In genomic region chr12:89346741-89347324, GRCh38 we compare ENCODE assay signal across 8 cellular contexts. TPM values are rescaled to one million over a fixed set of nuclear protein-coding genes. Genes with fewer than 3 reads are reported as not detected.
A peak's percentile ranks its signal among the peaks of the same experiment; 100 is the strongest.
DNase-seq lines count a peak whose midpoint lies in the region; ATAC-seq and TF ChIP-seq lines count a peak whose summit lies in the region.

No MANE protein-coding gene starts in this region.

- no peaks in the 10 kb centered on the region for H4K20me1 ChIP-seq in MM.1S (ENCODE audit: insufficient read depth, low read length)
- H4K20me1 ChIP-seq in hepatocyte (ENCODE audit: insufficient read depth, poor library complexity, severe bottlenecking): peaks cover 11% of the 10 kb centered on the region

- peak overlapping the region; percentile 97 for H3K4me3 Mint-ChIP-seq in activated T-helper 2 cell treated with anti-CD3 and anti-CD28 coated beads, Interferon-gamma antibody, Interleukin-2, Interleukin-4, amounts not matched to agents 10 μg/mL and 5 μg/mL and 100 μg/mL, durations not matched to agents 14 hours and 24 hours and 36 hours (ENCODE audit: low read depth)
- H3K4me3 Mint-ChIP-seq in stimulated activated naive CD8-positive, alpha-beta T cell treated with anti-CD3 and anti-CD28 coated beads, Interleukin-15, amount 100 ng/mL, for 72 hours: peak overlapping the region; percentile 72 to 83

- peak overlapping the region; percentile 92 for H3K27ac Mint-ChIP-seq in activated T-helper 2 cell treated with anti-CD3 and anti-CD28 coated beads, Interferon-gamma antibody, Interleukin-2, Interleukin-4, amounts not matched to agents 10 μg/mL and 5 μg/mL and 100 μg/mL, durations not matched to agents 14 hours and 24 hours and 36 hours
- H3K27ac Mint-ChIP-seq in stimulated activated naive CD8-positive, alpha-beta T cell treated with anti-CD3 and anti-CD28 coated beads, Interleukin-15, amount 100 ng/mL, for 72 hours: peak overlapping the region; percentile 52 to 72

- 53% methylated on average over 8 of the region's 8 CpGs for WGBS in hepatocyte (ENCODE audit: low lambda C conversion rate, missing lambda C conversion rate)

- H3K4me3 ChIP-seq in A673 (ENCODE audit: low read depth, low read length, poor library complexity, severe bottlenecking): peak overlapping the region; percentile 68
- peak overlapping the region; percentile 44 for H3K4me3 ChIP-seq in MM.1S (ENCODE audit: low read length)
- no peak overlapping the region for H3K4me3 ChIP-seq in hepatocyte

- peaks cover 42% of the 10 kb centered on the region for H3K4me1 ChIP-seq in A673 (ENCODE audit: insufficient read depth, low read length, poor library complexity, severe bottlenecking)
- H3K4me1 ChIP-seq in MM.1S (ENCODE audit: low read length): peaks cover 46% of the 10 kb centered on the region
- no peaks in the 10 kb centered on the region for H3K4me1 ChIP-seq in hepatocyte (ENCODE audit: insufficient read depth)

- H3K79me2 ChIP-seq in MM.1S (ENCODE audit: low read length) (peaks cover 48% of the 10 kb centered on the region), hepatocyte (peaks cover 37% of the 10 kb centered on the region)

- H3K9me3 ChIP-seq in A673 (ENCODE audit: low read depth, low read length, poor library complexity, severe bottlenecking) (no peaks in the 10 kb centered on the region), MM.1S (replicated peaks; ENCODE audit: insufficient read depth, low read length) (no peaks in the 10 kb centered on the region), hepatocyte (ENCODE audit: low read depth) (no peaks in the 10 kb centered on the region)

- peak; percentile 5 for ATAC-seq in GM19043 (IDR thresholded peaks at IDR 0.05; ENCODE audit: low read depth, unreplicated experiment)
- no peak for ATAC-seq in stimulated activated naive CD8-positive, alpha-beta T cell treated with anti-CD3 and anti-CD28 coated beads, Interleukin-15, amount 100 ng/mL, for 72 hours

- POLR2A ChIA-PET in A673 (lab: Charles Lee; ENCODE audit: low non-redundant PET): interaction anchor here (0.6 to 1.7 kb wide), 6 partner anchors 17 to 120 kb away, joined by 3 to 8 read pairs (median 4); no protein-coding TSS in a partner anchor

- H3K27me3 ChIP-seq in A673 (replicated peaks; ENCODE audit: insufficient read depth, low read depth, low read length, poor library complexity) (no peaks in the 10 kb centered on the region), MM.1S (replicated peaks; ENCODE audit: insufficient read depth, low read length) (no peaks in the 10 kb centered on the region), hepatocyte (no peaks in the 10 kb centered on the region)

- H3K36me3 ChIP-seq in A673 (ENCODE audit: insufficient read depth, low read length, poor library complexity, severe bottlenecking) (peaks cover 42% of the 10 kb centered on the region), MM.1S (replicated peaks; ENCODE audit: insufficient read depth, low read length) (no peaks in the 10 kb centered on the region), hepatocyte (replicated peaks; ENCODE audit: insufficient read depth, low read depth) (no peaks in the 10 kb centered on the region)

- DNase-seq in A673 (ENCODE audit: low spot score): peak; percentile 97
- no peak for DNase-seq in MM.1S
- DNase-seq in activated T-helper 2 cell treated with anti-CD3 and anti-CD28 coated beads, Interferon-gamma antibody, Interleukin-2, Interleukin-4, amounts not matched to agents 10 μg/mL and 5 μg/mL and 100 μg/mL, durations not matched to agents 14 hours and 24 hours and 36 hours (ENCODE audit: low spot score): no peak
- DNase-seq in hepatocyte (ENCODE audit: low spot score): no peak
- DNase-seq in stimulated activated naive CD8-positive, alpha-beta T cell treated with anti-CD3 and anti-CD28 coated beads, Interleukin-15, amount 100 ng/mL, for 72 hours: no peak
- DNase-seq in stimulated activated CD4-positive, alpha-beta T cell treated with anti-CD3 and anti-CD28 coated beads, Interleukin-1b, Interleukin-23, amount 100 ng/mL, for 48 hours: no peak
- no peak for DNase-seq in foreskin melanocyte

- no peaks in the 10 kb centered on the region for H3K27me3 Mint-ChIP-seq in activated T-helper 2 cell treated with anti-CD3 and anti-CD28 coated beads, Interferon-gamma antibody, Interleukin-2, Interleukin-4, amounts not matched to agents 10 μg/mL and 5 μg/mL and 100 μg/mL, durations not matched to agents 14 hours and 24 hours and 36 hours (ENCODE audit: low read depth)
- H3K27me3 Mint-ChIP-seq in stimulated activated naive CD8-positive, alpha-beta T cell treated with anti-CD3 and anti-CD28 coated beads, Interleukin-15, amount 100 ng/mL, for 72 hours: peaks cover 50% of the 10 kb centered on the region

- H3K4me2 ChIP-seq in MM.1S (ENCODE audit: low read depth, low read length): peak overlapping the region; percentile 84
- H3K4me2 ChIP-seq in hepatocyte: peak overlapping the region; percentile 3

- TSS peak; percentile 42 for BruUV-seq in A673 (replicated peaks; lab: Mats Ljungman, UMichigan)

- H3K9me3 Mint-ChIP-seq in activated T-helper 2 cell treated with anti-CD3 and anti-CD28 coated beads, Interferon-gamma antibody, Interleukin-2, Interleukin-4, amounts not matched to agents 10 μg/mL and 5 μg/mL and 100 μg/mL, durations not matched to agents 14 hours and 24 hours and 36 hours: peaks cover 11% of the 10 kb centered on the region
- H3K9me3 Mint-ChIP-seq in stimulated activated naive CD8-positive, alpha-beta T cell treated with anti-CD3 and anti-CD28 coated beads, Interleukin-15, amount 100 ng/mL, for 72 hours: no peaks in the 10 kb centered on the region

- no peak for TF ChIP-seq CTCF in A673 (conservative IDR thresholded peaks at IDR 0.05; ENCODE audit: low read depth, low read length)
- TF ChIP-seq CTCF in MM.1S (IDR thresholded peaks at IDR 0.05; ENCODE audit: low read length): no peak
- TF ChIP-seq CTCF in hepatocyte (IDR thresholded peaks at IDR 0.05; ENCODE audit: poor library complexity): no peak

- H2AFZ ChIP-seq in MM.1S (ENCODE audit: low read length) (no peak overlapping the region), hepatocyte (no peak overlapping the region)

- intact Hi-C loops in A673 (cut with micrococcal nuclease; ENCODE audit: unreplicated experiment): loop anchor here (1.0 to 2.0 kb wide), 6 partner anchors 68 to 328 kb away; partner anchors contain the start of gene GALNT4
- intact Hi-C loops in activated T-helper 2 cell treated with anti-CD3 and anti-CD28 coated beads, Interferon-gamma antibody, Interleukin-2, Interleukin-4, amounts not matched to agents 10 μg/mL and 5 μg/mL and 100 μg/mL, durations not matched to agents 14 hours and 24 hours and 36 hours (cut with micrococcal nuclease): loop anchor here (1.0 kb wide), 1 partner anchor 13 kb away; no protein-coding TSS in a partner anchor

- H3K9me2 ChIP-seq in MM.1S (replicated peaks; ENCODE audit: insufficient read depth, low read length): no peaks in the 10 kb centered on the region
- no peaks in the 10 kb centered on the region for H3K9me2 ChIP-seq in hepatocyte (replicated peaks; ENCODE audit: insufficient read depth)

- CTCF ChIA-PET in A673 (lab: Charles Lee): interaction anchor here (0.7 to 1.4 kb wide), 4 partner anchors 13 to 327 kb away, joined by 3 to 7 read pairs (median 4); no protein-coding TSS in a partner anchor

- H3K36me3 Mint-ChIP-seq in activated T-helper 2 cell treated with anti-CD3 and anti-CD28 coated beads, Interferon-gamma antibody, Interleukin-2, Interleukin-4, amounts not matched to agents 10 μg/mL and 5 μg/mL and 100 μg/mL, durations not matched to agents 14 hours and 24 hours and 36 hours (ENCODE audit: low read depth): peaks cover 77% of the 10 kb centered on the region

- H3F3A ChIP-seq in MM.1S (ENCODE audit: insufficient read depth, low read length): peaks cover 71% of the 10 kb centered on the region

- H3K9ac ChIP-seq in MM.1S (ENCODE audit: low read length): peak overlapping the region; percentile 64; the same call in 1 of the 2 replicates

- H3K27ac ChIP-seq in A673 (ENCODE audit: low read depth, low read length, poor library complexity, severe bottlenecking): peak overlapping the region; percentile 97
- H3K27ac ChIP-seq in MM.1S (ENCODE audit: low read length): peak overlapping the region; percentile 92
- H3K27ac ChIP-seq in hepatocyte: no peak overlapping the region

- H3K4me1 Mint-ChIP-seq in activated T-helper 2 cell treated with anti-CD3 and anti-CD28 coated beads, Interferon-gamma antibody, Interleukin-2, Interleukin-4, amounts not matched to agents 10 μg/mL and 5 μg/mL and 100 μg/mL, durations not matched to agents 14 hours and 24 hours and 36 hours (ENCODE audit: low read depth): peaks cover 62% of the 10 kb centered on the region
- H3K4me1 Mint-ChIP-seq in stimulated activated naive CD8-positive, alpha-beta T cell treated with anti-CD3 and anti-CD28 coated beads, Interleukin-15, amount 100 ng/mL, for 72 hours: peaks cover 48% of the 10 kb centered on the region

RNA-seq across cellular contexts. Expression of gene DUSP6, which starts 5.5 kb away (rescaled TPM):
- total RNA-seq in A673 (2021): 207 and 226 TPM in 2 replicates
- 75.7 and 82.0 TPM in 2 replicates for total RNA-seq in activated T-helper 2 cell treated with anti-CD3 and anti-CD28 coated beads, Interferon-gamma antibody, Interleukin-2, Interleukin-4, amounts not matched to agents 10 μg/mL and 5 μg/mL and 100 μg/mL, durations not matched to agents 14 hours and 24 hours and 36 hours
- 52.5 and 55.4 TPM in 2 replicates for total RNA-seq in hepatocyte
- 41.5 and 51.8 TPM in 2 replicates for polyA plus RNA-seq in hepatocyte
